Comparison of ENCODE assay signal across 17 cellular contexts in genomic region chr20:34978092-34978744, GRCh38.
"Had no signal": no experiment of that assay in that cellular context is flagged by ENCODE, and none has a peak within 500 bp of the region (broad histone marks: within the 10 kb centered on the region; RNA-seq: fewer than 3 reads in every experiment).

No MANE protein-coding gene starts in this region.

- H3K27me3 ChIP-seq: adrenal gland had no signal

- H3K27ac ChIP-seq: adrenal gland, neural progenitor cell, sigmoid colon, thoracic aorta had no signal

- H3K9ac ChIP-seq: neural progenitor cell had no signal

- H3K4me1 Mint-ChIP-seq: activated B cell treated with CpG ODN at 0.5 μM for 24 hours; central memory CD8-positive, alpha-beta T cell had no signal

- H3K9me3 Mint-ChIP-seq: activated B cell treated with CpG ODN at 0.5 μM for 24 hours; central memory CD8-positive, alpha-beta T cell; neural progenitor cell; stimulated activated naive CD8-positive, alpha-beta T cell treated with anti-CD3 and anti-CD28 coated beads, Interleukin-15, amount 100 ng/mL, for 72 hours had no signal

- H3K4me3 ChIP-seq: adrenal gland, neural progenitor cell, sigmoid colon, thoracic aorta had no signal

- H3K9me3 ChIP-seq: adrenal gland, sigmoid colon, thoracic aorta had no signal

- FAIRE-seq: TTC549 had no signal

- H3K36me3 ChIP-seq: adrenal gland, neural progenitor cell, sigmoid colon, thoracic aorta had no signal

- H3K4me3 Mint-ChIP-seq: activated B cell treated with CpG ODN at 0.5 μM for 24 hours; central memory CD8-positive, alpha-beta T cell; neural progenitor cell; stimulated activated naive CD8-positive, alpha-beta T cell treated with anti-CD3 and anti-CD28 coated beads, Interleukin-15, amount 100 ng/mL, for 72 hours had no signal

- H3K4me2 ChIP-seq: neural progenitor cell had no signal

- H3K36me3 Mint-ChIP-seq: neural progenitor cell had no signal

- H2AFZ ChIP-seq: neural progenitor cell had no signal

- DNase-seq: activated B cell treated with CpG ODN at 0.5 μM for 24 hours; activated naive CD4-positive, alpha-beta T cell treated with anti-CD3 and anti-CD28 coated beads, Interleukin-2, amount 50 U/mL, for 16 hours; activated T-cell treated with anti-CD3 and anti-CD28 coated beads, Interleukin-2, amount 50 U/mL, for 1 hour; adrenal gland; cortex of kidney; erythroblast; glutamatergic neuron; left colon; mammary epithelial cell; sigmoid colon; stimulated activated CD4-positive, alpha-beta T cell treated with anti-CD3 and anti-CD28 coated beads, Interleukin-4, amount 100 ng/mL, for 24 hours; stimulated activated naive CD8-positive, alpha-beta T cell treated with anti-CD3 and anti-CD28 coated beads, Interleukin-15, amount 100 ng/mL, for 72 hours; T-helper 2 cell had no signal

- ATAC-seq: left colon; stimulated activated naive CD8-positive, alpha-beta T cell treated with anti-CD3 and anti-CD28 coated beads, Interleukin-15, amount 100 ng/mL, for 72 hours had no signal

- H3K27ac Mint-ChIP-seq: activated B cell treated with CpG ODN at 0.5 μM for 24 hours; neural progenitor cell; stimulated activated naive CD8-positive, alpha-beta T cell treated with anti-CD3 and anti-CD28 coated beads, Interleukin-15, amount 100 ng/mL, for 72 hours had no signal
